ENCODE assay signal across 12 cellular contexts in the genomic region with DNA sequence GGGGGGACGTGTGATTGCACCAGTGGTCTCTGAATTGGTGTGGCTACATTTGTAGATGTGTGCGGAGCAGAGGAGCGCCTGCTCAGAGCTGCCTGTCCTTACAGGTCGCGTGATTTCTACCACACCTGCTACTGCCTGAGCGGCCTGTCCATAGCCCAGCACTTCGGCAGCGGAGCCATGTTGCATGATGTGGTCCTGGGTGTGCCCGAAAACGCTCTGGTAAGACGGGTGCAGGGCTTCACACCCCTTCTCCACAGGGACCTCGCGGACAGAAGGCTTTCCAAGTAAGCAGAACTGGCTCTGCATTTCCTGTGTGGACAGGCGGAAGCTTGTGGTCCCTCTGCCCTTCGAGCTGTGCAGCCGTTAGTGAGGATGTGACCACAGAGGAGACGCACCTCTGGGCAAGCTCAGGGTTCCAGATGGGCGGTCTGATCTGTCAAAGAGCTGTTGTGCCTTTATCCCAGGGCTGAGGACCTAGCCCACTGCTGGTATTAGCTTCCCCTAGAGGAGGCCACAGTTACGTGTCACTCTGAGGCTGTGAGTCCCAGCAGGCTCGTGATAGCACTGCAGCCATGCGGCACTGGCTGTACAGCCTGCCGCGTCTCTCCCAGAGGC. TPM values are rescaled to one million over a fixed set of nuclear protein-coding genes. Genes with fewer than 3 reads are reported as not detected.
A peak's percentile ranks its signal among the peaks of the same experiment; 100 is the strongest.
DNase-seq lines count a peak whose midpoint lies in the region; ATAC-seq and TF ChIP-seq lines count a peak whose summit lies in the region.
"Had no signal": no experiment of that assay in that cellular context is flagged by ENCODE, and none has a peak within 500 bp of the region (broad histone marks: within the 10 kb centered on the region; RNA-seq: fewer than 3 reads in every experiment).

No MANE protein-coding gene starts in this region.

- H3K4me1 ChIP-seq in right atrium auricular region (no peaks in the 10 kb centered on the region), lung (ENCODE audit: control insufficient read depth in 2 of 2, insufficient read depth in 2 of 2, low read length in 2 of 2) (peaks cover 0 to 3% of the 10 kb centered on the region in 2 donors)

- ATAC-seq in Right ventricle myocardium inferior, result peak; percentile 48
- peak; percentile 58 for ATAC-seq in lung (ENCODE audit: insufficient read depth, low FRiP score)
- no peak for ATAC-seq in HG03457 (IDR thresholded peaks at IDR 0.05; ENCODE audit: unreplicated experiment)

- no peak for TF ChIP-seq CTCF in right atrium auricular region (IDR thresholded peaks at IDR 0.05)
- TF ChIP-seq CTCF in WERI-Rb-1 (IDR thresholded peaks at IDR 0.05; ENCODE audit: low read depth, low read length), result no peak
- TF ChIP-seq CTCF in lung (IDR thresholded peaks at IDR 0.05; ENCODE audit: control extremely low read depth, extremely low read depth), result no peak

- peak; percentile 76 for DNase-seq in Right ventricle myocardium inferior (ENCODE audit: missing footprints)
- DNase-seq in right atrium auricular region (ENCODE audit: low spot score), result no peak
- peak; percentile 18 for DNase-seq in WERI-Rb-1
- no peak for DNase-seq in lung (ENCODE audit: low spot score)
- no peak for DNase-seq in HK-2 (ENCODE audit: unreplicated experiment)
- DNase-seq in HuH-7.5 (ENCODE audit: low spot score), result no peak
- DNase-seq in LoVo (ENCODE audit: low spot score), result no peak
- DNase-seq: activated CD4-positive, CD25-positive, alpha-beta regulatory T cell treated with anti-CD3 and anti-CD28 coated beads, Interleukin-2, amount 50 U/mL, for 72 hours; activated T-cell treated with anti-CD3 and anti-CD28 coated beads, Interleukin-2, amount 50 U/mL, for 1 hour; mammary epithelial cell had no signal

- no peak overlapping the region for H3K27ac ChIP-seq in right atrium auricular region
- H3K27ac ChIP-seq in WERI-Rb-1, result no peak overlapping the region
- H3K27ac ChIP-seq in lung (ENCODE audit: low read depth in 1 of 2, low read length in 1 of 2), result no peak overlapping the region

- H3K9me3 ChIP-seq in right atrium auricular region (no peaks in the 10 kb centered on the region), WERI-Rb-1 (ENCODE audit: severe bottlenecking) (no peaks in the 10 kb centered on the region), lung (ENCODE audit: control insufficient read depth in 2 of 2, insufficient read depth in 1 of 2, low read length in 1 of 2) (no peaks in the 10 kb centered on the region)

- H3K36me3 ChIP-seq in right atrium auricular region (peaks cover 16% of the 10 kb centered on the region), WERI-Rb-1 (peaks cover 9% of the 10 kb centered on the region), lung (ENCODE audit: control insufficient read depth in 2 of 2, insufficient read depth in 2 of 2, low read length in 2 of 2) (peaks cover 4 to 17% of the 10 kb centered on the region in 2 donors)

- no peak overlapping the region for H3K4me3 ChIP-seq in right atrium auricular region
- no peak overlapping the region for H3K4me3 ChIP-seq in WERI-Rb-1 (ENCODE audit: low read depth, low read length)
- no peak overlapping the region for H3K4me3 ChIP-seq in lung
- H3K4me3 ChIP-seq: smooth muscle cell had no signal

- no peaks in the 10 kb centered on the region for H3K27me3 ChIP-seq in right atrium auricular region
- H3K27me3 ChIP-seq in WERI-Rb-1 (ENCODE audit: insufficient read depth, low read depth, severe bottlenecking), result no peaks in the 10 kb centered on the region
- H3K27me3 ChIP-seq in lung (ENCODE audit: control insufficient read depth, insufficient read depth), result no peaks in the 10 kb centered on the region

- WGBS in lung, 2 donors, result 37 to 75% methylated on average over 23 of the region's 23 CpGs

- intact Hi-C loops in Right ventricle myocardium inferior (cut with DNase I), result no loop called here

RNA-seq across cellular contexts. Expression of a gene that starts 47.7 kb away (rescaled TPM):
- 92.1 TPM for total RNA-seq in Right ventricle myocardium inferior
- total RNA-seq in right atrium auricular region, result 10 to 100 TPM; 37.0 to 67.5 TPM
- 100 to 1,000 TPM in 1 of 2 donors, 10 to 100 TPM in 1; 64.8 to 110 TPM for total RNA-seq in lung
- polyA plus RNA-seq in lung, result 10 to 100 TPM; 45.1 to 50.6 TPM

Comparison
In these comparisons a context has a peak if more than half of its experiments do, and no peak if none do; other contexts are left out.
1. DNase-seq: peak in Right ventricle myocardium inferior (single experiment) and WERI-Rb-1 (single experiment); none in right atrium auricular region (single experiment), lung (single experiment), HK-2 (single experiment), HuH-7.5 (single experiment) and LoVo (single experiment).